Comparison of ENCODE assay signal across 8 cellular contexts in the genomic region with DNA sequence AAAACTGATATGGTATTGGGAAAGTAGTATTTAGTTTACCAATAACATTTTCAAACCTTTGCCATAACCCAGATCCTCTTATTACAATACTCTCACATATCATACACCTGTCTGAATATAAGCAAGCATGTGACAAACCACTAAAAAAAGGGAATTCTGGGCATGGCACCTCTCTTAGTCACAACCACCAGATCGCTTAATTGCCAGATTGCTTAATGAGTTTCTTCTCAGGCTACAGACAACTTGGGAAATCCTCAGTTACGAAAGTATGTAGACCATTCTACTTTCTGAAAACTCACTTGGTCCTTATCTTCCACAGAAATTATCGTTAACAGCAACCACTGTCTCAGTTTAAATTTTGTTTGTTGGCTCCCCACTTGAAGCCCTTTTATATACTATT. TPM values are rescaled to one million over a fixed set of nuclear protein-coding genes. Genes with fewer than 3 reads are reported as not detected.
DNase-seq lines count a peak whose midpoint lies in the region; ATAC-seq and TF ChIP-seq lines count a peak whose summit lies in the region.
"Had no signal": no experiment of that assay in that cellular context is flagged by ENCODE, and none has a peak within 500 bp of the region (broad histone marks: within the 10 kb centered on the region; RNA-seq: fewer than 3 reads in every experiment).

No MANE protein-coding gene starts in this region.

- H2BK15ac ChIP-seq in neuronal stem cell (ENCODE audit: low read length), result no peak overlapping the region

- H3K4me3 ChIP-seq in HCT116 (replicated peaks in 1 of 2; ENCODE audit: low read depth in 1 of 2, low read length in 2 of 2), result peak overlapping the region; percentile 79
- H3K4me3 ChIP-seq in esophagus squamous epithelium, result peak overlapping the region in 3 of 4 donors; percentile 77 to 97 (median 91)
- H3K4me3 ChIP-seq in skeletal muscle satellite cell (ENCODE audit: low read length), result peak overlapping the region; percentile 88
- H3K4me3 ChIP-seq in neuronal stem cell (ENCODE audit: low read length in 2 of 2), result peak overlapping the region in 1 of 2 donors; percentile 87

- H3K4me1 ChIP-seq in HCT116 (ENCODE audit: control insufficient read depth in 1 of 2, insufficient read depth in 2 of 2, low read length in 2 of 2) (peaks cover 0 to 33% of the 10 kb centered on the region in 2 experiments; a peak in 2 of 4 replicates), esophagus squamous epithelium (peaks cover 0 to 38% (median 7%) of the 10 kb centered on the region in 3 donors), skeletal muscle satellite cell (ENCODE audit: control insufficient read depth, insufficient read depth, low read length) (peaks cover 30% of the 10 kb centered on the region), neuronal stem cell (ENCODE audit: control insufficient read depth in 2 of 2, insufficient read depth in 1 of 2, low read depth in 1 of 2, low read length in 2 of 2) (peaks cover 1 to 7% of the 10 kb centered on the region in 2 donors)

- no peak for DNase-seq in HCT116 (ENCODE audit: low read depth, low spot score)
- DNase-seq in SIG-M5 treated with dmso at 0.1 percent for 504 hours (lab: John Stamatoyannopoulos, UW; ENCODE audit: unreplicated experiment), result peak; percentile 79
- no peak for DNase-seq in esophagus squamous epithelium (lab: John Stamatoyannopoulos, UW)
- DNase-seq in NCI-H1436 (lab: John Stamatoyannopoulos, UW), result no peak
- DNase-seq in neuronal stem cell (ENCODE audit: low spot score), result no peak
- no peak for DNase-seq in GOT3 (lab: John Stamatoyannopoulos, UW)
- DNase-seq: SW 1271 had no signal

- H3K36me3 ChIP-seq in HCT116 (ENCODE audit: control insufficient read depth in 1 of 2, insufficient read depth in 2 of 2, low read length in 2 of 2) (peaks cover 15 to 21% of the 10 kb centered on the region in 2 experiments), esophagus squamous epithelium (peaks cover 0 to 37% (median 0%) of the 10 kb centered on the region in 3 donors), skeletal muscle satellite cell (ENCODE audit: insufficient read depth, low read length) (peaks cover 8% of the 10 kb centered on the region), neuronal stem cell (replicated peaks in 1 of 2; ENCODE audit: control insufficient read depth in 2 of 2, insufficient read depth in 2 of 2, low read length in 2 of 2) (peaks cover 6 to 48% of the 10 kb centered on the region in 2 donors)

- no peak overlapping the region for H3K23ac ChIP-seq in neuronal stem cell (ENCODE audit: low read depth, low read length, poor library complexity)

- POLR2A ChIA-PET in HCT116 (lab: Charles Lee), result no interaction called here

- H3K27me3 ChIP-seq in HCT116 (ENCODE audit: insufficient read depth, low read length) (no peaks in the 10 kb centered on the region), esophagus squamous epithelium (no peaks in the 10 kb centered on the region), skeletal muscle satellite cell (ENCODE audit: control insufficient read depth, insufficient read depth, low read length) (no peaks in the 10 kb centered on the region), neuronal stem cell (ENCODE audit: control insufficient read depth in 3 of 3, insufficient read depth in 3 of 3, low read depth in 1 of 3, low read length in 3 of 3) (no peaks in the 10 kb centered on the region)

- H3K9ac ChIP-seq in HCT116 (ENCODE audit: low read length), result peak overlapping the region; percentile 90; the same call in 1 of the 2 replicates
- peak overlapping the region; percentile 94 for H3K9ac ChIP-seq in skeletal muscle satellite cell (ENCODE audit: low read depth, low read length)
- H3K9ac ChIP-seq in neuronal stem cell (ENCODE audit: low read depth, low read length, poor library complexity), result no peak overlapping the region

- H3K9me2 ChIP-seq in HCT116 (ENCODE audit: insufficient read depth), result no peaks in the 10 kb centered on the region

- no peak overlapping the region for H2AFZ ChIP-seq in HCT116 (ENCODE audit: low read depth, low read length, poor library complexity, severe bottlenecking)
- no peak overlapping the region for H2AFZ ChIP-seq in neuronal stem cell (ENCODE audit: low read length)

- RAD21 ChIA-PET in HCT116 (lab: Charles Lee; ENCODE audit: low non-redundant PET in 1 of 2, low total read pairs in 2 of 2, uncharacterized antibody in 2 of 2, unreplicated experiment in 2 of 2), result no interaction called here

- no peak for TF ChIP-seq RAD21 in HCT116 (IDR thresholded peaks at IDR 0.05; ENCODE audit: low read depth)

- H3K18ac ChIP-seq in neuronal stem cell (ENCODE audit: low read length), result no peak overlapping the region

- H4K20me1 ChIP-seq in HCT116 (ENCODE audit: insufficient read depth), result peaks cover 14% of the 10 kb centered on the region; the same call in 1 of the 2 replicates

- no peak for TF ChIP-seq POLR2A in HCT116 (IDR thresholded peaks at IDR 0.05; ENCODE audit: borderline replicate concordance, extremely low read depth, insufficient read depth, insufficient read length)
- TF ChIP-seq POLR2A in esophagus squamous epithelium (IDR thresholded peaks at IDR 0.05), result no peak

- peaks cover 72% of the 10 kb centered on the region for H3K79me2 ChIP-seq in HCT116 (ENCODE audit: insufficient read depth, low read length)

- no peak overlapping the region for H4K8ac ChIP-seq in neuronal stem cell (ENCODE audit: low read depth, low read length)

- no peak for ATAC-seq in HCT116

- no peak overlapping the region for H2BK5ac ChIP-seq in neuronal stem cell (ENCODE audit: low read length)

- H3K4me2 ChIP-seq in HCT116 (ENCODE audit: low read length) (peak overlapping the region; percentile 92), skeletal muscle satellite cell (ENCODE audit: low read length) (peak overlapping the region; percentile 81), neuronal stem cell (ENCODE audit: insufficient read depth, low read length, poor library complexity, severe bottlenecking) (no peak overlapping the region)

- H3K14ac ChIP-seq in neuronal stem cell (ENCODE audit: low read length), result no peak overlapping the region

- no peaks in the 10 kb centered on the region for H3K9me3 ChIP-seq in HCT116 (ENCODE audit: control insufficient read depth in 1 of 2, insufficient read depth in 1 of 2, low read depth in 1 of 2, low read length in 2 of 2)
- H3K9me3 ChIP-seq in esophagus squamous epithelium, result no peaks in the 10 kb centered on the region
- no peaks in the 10 kb centered on the region for H3K9me3 ChIP-seq in skeletal muscle satellite cell (replicated peaks; ENCODE audit: low read length)
- H3K9me3 ChIP-seq in neuronal stem cell (replicated peaks in 1 of 2; ENCODE audit: control insufficient read depth in 2 of 2, insufficient read depth in 1 of 2, low read depth in 1 of 2, low read length in 2 of 2), result no peaks in the 10 kb centered on the region

- no peak overlapping the region for H4K91ac ChIP-seq in neuronal stem cell (ENCODE audit: low read depth, low read length, poor library complexity)

- WGBS in esophagus squamous epithelium, 2 donors, result 42 to 53% methylated on average over 3 of the region's 3 CpGs
- no CpG with 5 or more reads among the region's 3 CpGs for WGBS in neuronal stem cell (ENCODE audit: extremely low coverage in 2 of 2, insufficient read length in 2 of 2, insufficient replicate concordance in 1 of 2), 2 donors

- CTCF ChIA-PET in HCT116 (lab: Charles Lee), result no interaction called here

- intact Hi-C loops in HCT116 (cut with micrococcal nuclease) (no loop called here), esophagus squamous epithelium (cut with DNase I) (no loop called here)

- H3K79me1 ChIP-seq in neuronal stem cell (ENCODE audit: low read depth, low read length), result no peaks in the 10 kb centered on the region

- H2AK5ac ChIP-seq in neuronal stem cell (ENCODE audit: low read depth, low read length), result no peak overlapping the region

- H3K27ac ChIP-seq in HCT116 (ENCODE audit: low read depth, low read length) (no peak overlapping the region), esophagus squamous epithelium (peak overlapping the region in 1 of 4 donors; percentile 91), neuronal stem cell (replicated peaks; ENCODE audit: low read length) (no peak overlapping the region)

- no TSS peak for BruUV-seq in HCT116 (replicated peaks; lab: Mats Ljungman, UMichigan)

- no peak overlapping the region for H3K4ac ChIP-seq in neuronal stem cell (ENCODE audit: low read length)

- no peak overlapping the region for H2BK120ac ChIP-seq in neuronal stem cell (ENCODE audit: low read depth, low read length)

- TF ChIP-seq CTCF in HCT116 (IDR thresholded peaks at IDR 0.05 in 2 of 3, conservative IDR thresholded peaks at IDR 0.05 in 1 of 3; ENCODE audit: borderline replicate concordance in 1 of 3, insufficient read depth in 1 of 3, low read depth in 2 of 3, low read length in 2 of 3) (no peak), esophagus squamous epithelium (IDR thresholded peaks at IDR 0.05) (no peak)

- no peak overlapping the region for H2BK12ac ChIP-seq in neuronal stem cell (ENCODE audit: low read length)

TF ChIP-seq in HCT116, 20 proteins besides CTCF, POLR2A, EP300 and RAD21 (continues in another document):
- no peak for TF ChIP-seq ZNF274 (IDR thresholded peaks at IDR 0.05; ENCODE audit: low read depth, low read length)
- no peak for TF ChIP-seq CEBPB (IDR thresholded peaks at IDR 0.05; ENCODE audit: low read depth)
- no peak for TF ChIP-seq FOSL1 (IDR thresholded peaks at IDR 0.05; ENCODE audit: low read depth)
- TF ChIP-seq POLR2AphosphoS5 (IDR thresholded peaks at IDR 0.05; ENCODE audit: low read depth, low read length), result no peak
- no peak for TF ChIP-seq YY1 (IDR thresholded peaks at IDR 0.05; ENCODE audit: extremely low read depth, insufficient replicate concordance, low read depth, low read length)
- TF ChIP-seq CBX3 (IDR thresholded peaks at IDR 0.05; ENCODE audit: low read depth), result no peak
- no peak for TF ChIP-seq TCF7L2 (IDR thresholded peaks at IDR 0.05; ENCODE audit: borderline replicate concordance, extremely low read depth, insufficient read depth, insufficient read length)

RNA-seq across cellular contexts. Expression of gene NAF1, which starts 2.1 kb away (rescaled TPM):
- total RNA-seq in HCT116 (2021; ENCODE audit: unreplicated experiment) (39.1 TPM), esophagus squamous epithelium (10 to 100 TPM in 3 of 4 donors, 1 to 10 TPM in 1; 9.2 to 23.7 (median 14.0) TPM)
- polyA plus RNA-seq in HCT116 (2012), result 6.3 and 8.3 TPM in 2 replicates
- total RNA-seq in skeletal muscle satellite cell (2012; rRNA removed), result 10.5 and 10.6 TPM in 2 replicates
- 18.5 TPM for polyA plus RNA-seq in neuronal stem cell (2013, experiment 1 of 2)
- polyA plus RNA-seq in neuronal stem cell (2013, experiment 2 of 2), result 18.6 TPM
